1 cellular context compared by ENCODE assay signal in the genomic region with DNA sequence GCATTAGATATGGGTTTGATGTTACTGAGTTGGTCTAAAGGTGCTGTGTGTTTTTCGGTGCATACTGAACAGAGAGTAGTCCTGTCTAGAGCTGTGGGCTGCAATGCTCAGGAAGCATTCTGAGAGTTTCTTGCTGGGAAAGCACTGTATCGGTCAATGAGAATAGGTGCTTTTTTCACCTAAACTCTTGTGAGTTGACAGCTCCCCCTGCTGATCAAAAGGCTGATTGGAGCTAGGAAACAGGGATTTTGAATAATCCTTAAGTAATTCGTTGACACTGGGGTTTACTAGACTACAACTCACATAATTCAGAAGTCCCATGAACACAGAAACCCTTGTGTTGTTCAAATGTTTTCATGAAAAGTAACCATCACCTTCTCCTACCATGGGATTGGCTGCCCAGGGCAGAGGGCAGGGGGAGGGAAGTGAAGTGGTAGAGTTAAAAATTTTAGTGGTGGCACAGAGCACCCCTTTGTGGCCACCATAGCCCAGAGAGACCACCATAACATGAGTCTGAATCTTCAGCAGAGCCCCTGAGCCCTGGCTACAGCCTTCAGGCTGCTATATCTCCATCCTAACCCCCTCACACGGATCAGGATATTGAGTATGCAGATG.
TF ChIP-seq lines count a peak whose summit lies in the region.

No MANE protein-coding gene starts in this region.

TF ChIP-seq in SK-N-SH treated with all-trans-retinoic acid at 6 μM for 48 hours, 23 proteins besides CTCF, POLR2A, EP300 and RAD21 (continued from another document):
- TF ChIP-seq, protein P1, sequence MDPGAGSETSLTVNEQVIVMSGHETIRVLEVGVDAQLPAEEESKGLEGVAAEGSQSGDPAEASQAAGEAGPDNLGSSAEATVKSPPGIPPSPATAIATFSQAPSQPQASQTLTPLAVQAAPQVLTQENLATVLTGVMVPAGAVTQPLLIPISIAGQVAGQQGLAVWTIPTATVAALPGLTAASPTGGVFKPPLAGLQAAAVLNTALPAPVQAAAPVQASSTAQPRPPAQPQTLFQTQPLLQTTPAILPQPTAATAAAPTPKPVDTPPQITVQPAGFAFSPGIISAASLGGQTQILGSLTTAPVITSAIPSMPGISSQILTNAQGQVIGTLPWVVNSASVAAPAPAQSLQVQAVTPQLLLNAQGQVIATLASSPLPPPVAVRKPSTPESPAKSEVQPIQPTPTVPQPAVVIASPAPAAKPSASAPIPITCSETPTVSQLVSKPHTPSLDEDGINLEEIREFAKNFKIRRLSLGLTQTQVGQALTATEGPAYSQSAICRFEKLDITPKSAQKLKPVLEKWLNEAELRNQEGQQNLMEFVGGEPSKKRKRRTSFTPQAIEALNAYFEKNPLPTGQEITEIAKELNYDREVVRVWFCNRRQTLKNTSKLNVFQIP (CRISPR knock-in tag; IDR thresholded peaks at IDR 0.05; ENCODE audit: borderline replicate concordance, low read depth) = no peak
- TF ChIP-seq ZFP3 (CRISPR knock-in tag; IDR thresholded peaks at IDR 0.05) = no peak
